In the genomic region with DNA sequence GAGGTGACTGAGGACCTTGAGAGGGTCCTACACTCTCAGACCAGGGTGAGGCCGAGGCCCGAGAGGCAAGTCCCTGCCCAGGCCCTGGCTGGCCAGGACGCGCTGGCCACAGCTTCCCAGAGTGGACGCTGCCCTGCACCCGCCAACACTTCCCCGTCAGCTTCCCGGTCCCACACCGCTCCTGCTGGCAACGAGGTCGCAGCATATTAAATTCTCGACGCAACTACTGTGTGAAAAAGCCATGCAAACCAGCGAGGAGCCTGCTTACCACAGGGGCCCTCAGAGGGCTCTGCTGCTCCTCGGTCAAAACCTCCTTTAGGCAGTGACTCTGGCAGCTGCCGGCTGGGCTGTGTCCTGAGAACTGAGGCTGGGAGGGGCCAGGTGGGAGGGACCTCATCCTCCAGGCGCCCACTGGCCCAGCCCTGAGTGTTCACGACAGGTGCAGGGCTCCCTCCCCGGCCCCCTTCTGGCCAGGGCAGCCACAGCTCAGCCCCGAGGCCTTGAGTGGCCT, we compare ENCODE assay signal across 1 cellular context.
TF ChIP-seq lines count a peak whose summit lies in the region.

No MANE protein-coding gene starts in this region.

TF ChIP-seq in K562, 482 proteins besides CTCF, POLR2A, EP300 and RAD21:
- no peak for TF ChIP-seq SIN3A (IDR thresholded peaks at IDR 0.05; ENCODE audit: borderline replicate concordance in 2 of 2, control insufficient read depth in 1 of 2, low read depth in 2 of 2, low read length in 2 of 2)
TF ChIP-seq in K562: peak in this region for 0.
